Comparison of ENCODE assay signal across 17 cellular contexts in the genomic region with DNA sequence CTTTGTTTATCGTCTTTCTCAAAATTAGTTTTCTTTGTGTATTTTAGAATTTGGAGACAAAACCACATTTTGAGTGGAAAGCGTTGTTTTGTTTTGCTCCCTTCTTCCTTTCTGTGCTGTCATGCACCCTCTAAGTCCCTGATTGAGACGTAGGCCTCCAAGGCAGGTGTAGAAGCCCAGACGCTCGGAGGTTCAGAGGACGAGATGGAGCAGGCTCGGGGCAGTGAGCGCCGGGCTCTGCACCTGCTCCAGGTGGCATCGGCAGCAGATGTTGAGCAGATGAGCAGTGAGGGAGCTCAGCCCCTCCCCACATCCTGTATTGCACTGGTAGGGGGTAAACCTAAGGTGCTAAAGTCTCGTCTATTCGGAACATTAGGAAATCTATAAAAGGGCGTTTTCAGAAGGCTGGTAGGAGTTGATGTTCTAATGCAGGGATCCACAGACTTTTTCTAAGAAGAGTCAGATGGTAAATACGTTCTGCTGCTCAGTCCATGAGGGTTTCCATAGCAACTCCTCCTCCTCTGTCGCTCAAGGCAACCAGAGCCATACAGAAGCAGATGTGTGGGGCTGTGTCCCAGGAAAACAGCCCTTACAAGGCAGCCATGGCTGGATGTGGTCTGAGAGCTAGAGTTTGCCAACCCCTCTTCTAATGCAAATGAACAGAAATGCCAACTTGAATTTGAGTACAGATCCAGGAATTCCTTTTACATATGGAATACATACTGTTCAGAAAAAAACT.
A peak's percentile ranks its signal among the peaks of the same experiment; 100 is the strongest.
DNase-seq lines count a peak whose midpoint lies in the region; ATAC-seq lines count a peak whose summit lies in the region.
"Had no signal": no experiment of that assay in that cellular context is flagged by ENCODE, and none has a peak within 500 bp of the region (broad histone marks: within the 10 kb centered on the region; RNA-seq: fewer than 3 reads in every experiment).

No MANE protein-coding gene starts in this region.

- ATAC-seq in left cardiac atrium (no peak), HG03095 (IDR thresholded peaks at IDR 0.05; ENCODE audit: unreplicated experiment) (no peak)
- ATAC-seq: activated T-cell treated with anti-CD3 and anti-CD28 coated beads, Interleukin-2, amount 50 U/mL, for 4 hours; effector memory CD8-positive, alpha-beta T cell; HCT116; left lobe of liver; stimulated activated naive CD8-positive, alpha-beta T cell treated with anti-CD3 and anti-CD28 coated beads, Interleukin-15, amount 100 ng/mL, for 72 hours had no signal

- peak overlapping the region; percentile 39 for H3K27ac ChIP-seq in cingulate gyrus (ENCODE audit: low read depth, low read length)
- H3K27ac ChIP-seq in substantia nigra (ENCODE audit: low read depth, low read length, poor library complexity, severe bottlenecking) = no peak overlapping the region
- H3K27ac ChIP-seq: cardiac muscle cell had no signal

- intact Hi-C loops in cardiac septum (cut with DNase I) = no loop called here
- intact Hi-C loops in left cardiac atrium (cut with DNase I) = no loop called here

- DNase-seq in cardiac septum (ENCODE audit: low spot score) = peak; percentile 41
- no peak for DNase-seq in left cardiac atrium
- DNase-seq in NCI-H510A treated with DMSO at 0.1 percent for 48 hours (lab: John Stamatoyannopoulos, UW) = peak; percentile 98
- no peak for DNase-seq in AG20443 (ENCODE audit: low spot score)
- DNase-seq in substantia nigra (lab: John Stamatoyannopoulos, UW) = no peak
- no peak for DNase-seq in activated CD4-positive, alpha-beta T cell treated with anti-CD3 and anti-CD28 coated beads, Interleukin-2, amount 50 U/mL, for 1 hour
- DNase-seq: activated naive CD8-positive, alpha-beta T cell treated with anti-CD3 and anti-CD28 coated beads, Interleukin-2, amount 10 ng/mL, durations not matched to agents 7 days and 5 days; activated T-cell treated with anti-CD3 and anti-CD28 coated beads, Interleukin-2, amount 50 U/mL, for 4 hours; Caco-2; effector memory CD8-positive, alpha-beta T cell; MM.1S; stimulated activated naive CD8-positive, alpha-beta T cell treated with anti-CD3 and anti-CD28 coated beads, Interleukin-15, amount 100 ng/mL, for 72 hours had no signal

Comparison
In these comparisons a context has a peak if more than half of its experiments do, and no peak if none do; other contexts are left out.
1. DNase-seq: peak in cardiac septum (single experiment) and NCI-H510A treated with DMSO at 0.1 percent for 48 hours (single experiment); none in left cardiac atrium (single experiment), AG20443 (single experiment), substantia nigra (0 of 49) and activated CD4-positive, alpha-beta T cell treated with anti-CD3 and anti-CD28 coated beads, Interleukin-2, amount 50 U/mL, for 1 hour (single experiment).